In the genomic region with DNA sequence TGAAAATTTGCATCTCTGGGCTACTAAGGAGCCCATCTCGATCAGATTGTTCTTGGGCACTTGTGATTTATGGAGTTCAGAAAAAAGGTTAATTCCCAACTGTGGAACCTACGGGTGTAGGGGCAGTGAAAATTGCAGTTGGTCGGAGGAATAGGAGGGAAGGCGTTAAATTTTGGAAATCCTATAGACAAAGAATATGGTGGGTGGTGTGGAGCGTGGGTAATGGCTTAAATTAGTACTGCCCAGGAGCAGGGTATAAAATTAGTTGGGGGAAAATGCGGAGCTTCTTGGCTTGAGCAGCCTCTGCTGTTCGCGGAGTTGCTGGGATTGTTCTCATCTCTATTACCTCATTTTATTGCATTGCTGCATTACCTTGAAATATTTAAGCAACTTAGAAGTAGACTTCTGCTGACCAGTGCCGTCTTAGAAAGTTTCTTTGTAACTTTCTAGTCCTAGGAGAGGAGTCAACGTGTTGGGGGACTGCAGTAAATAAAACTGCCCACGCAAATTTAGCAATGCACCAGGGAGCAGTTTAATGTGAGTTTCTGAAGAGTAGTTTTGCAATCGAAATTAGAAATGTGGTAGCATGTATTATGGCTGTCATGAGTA, we compare ENCODE assay signal across 8 cellular contexts. TPM values are rescaled to one million over a fixed set of nuclear protein-coding genes. Genes with fewer than 3 reads are reported as not detected.
DNase-seq lines count a peak whose midpoint lies in the region; ATAC-seq and TF ChIP-seq lines count a peak whose summit lies in the region.

No MANE protein-coding gene starts in this region.

- DNase-seq in ACHN: peak; percentile 45
- no peak for DNase-seq in GM12864 (ENCODE audit: low read depth)
- peak; percentile 24 for DNase-seq in T-helper 2 cell treated with Interferon-gamma antibody and Interleukin-4, amounts not matched to agents 5 μg/mL and 100 μg/mL, for 36 hours (ENCODE audit: low spot score)
- DNase-seq in NCI-H1048 (lab: John Stamatoyannopoulos, UW): no peak

- no peaks in the 10 kb centered on the region for H3K27me3 Mint-ChIP-seq in T-helper 2 cell treated with Interferon-gamma antibody and Interleukin-4, amounts not matched to agents 5 μg/mL and 100 μg/mL, for 36 hours (ENCODE audit: low read depth)

- H3K4me3 ChIP-seq in GM12864 (ENCODE audit: low read depth, low read length) (peak overlapping the region; percentile 94), ectodermal cell (ENCODE audit: insufficient read depth, low read depth, low read length) (peak overlapping the region; percentile 63), muscle layer of colon (ENCODE audit: low read depth in 1 of 2, low read length in 2 of 2) (peak overlapping the region; percentile 72 to 74)

- H3K36me3 Mint-ChIP-seq in T-helper 2 cell treated with Interferon-gamma antibody and Interleukin-4, amounts not matched to agents 5 μg/mL and 100 μg/mL, for 36 hours (ENCODE audit: low read depth): peaks cover 73% of the 10 kb centered on the region

- no peak for TF ChIP-seq CTCF in GM12864 (IDR thresholded peaks at IDR 0.05; ENCODE audit: low read depth, low read length, missing control alignments)

- H3K9me3 ChIP-seq in ectodermal cell (ENCODE audit: control insufficient read depth, low read length) (no peaks in the 10 kb centered on the region), muscle layer of colon (ENCODE audit: low read length) (no peaks in the 10 kb centered on the region)

- no peak for ATAC-seq in HG03457 (IDR thresholded peaks at IDR 0.05; ENCODE audit: unreplicated experiment)
- no peak for ATAC-seq in GM19463 (IDR thresholded peaks at IDR 0.05; ENCODE audit: unreplicated experiment)

- peak overlapping the region; percentile 80 for H3K27ac ChIP-seq in ectodermal cell (ENCODE audit: insufficient read depth, low read depth, low read length, poor library complexity, severe bottlenecking)
- no peak overlapping the region for H3K27ac ChIP-seq in muscle layer of colon (ENCODE audit: low read depth, low read length)

- H3K9ac ChIP-seq in muscle layer of colon (ENCODE audit: low read length): peak overlapping the region; percentile 42

- peaks cover 9% of the 10 kb centered on the region for H3K4me1 ChIP-seq in ectodermal cell (ENCODE audit: control insufficient read depth, insufficient read depth, low read length)
- H3K4me1 ChIP-seq in muscle layer of colon (ENCODE audit: insufficient read depth, low read length): peaks cover 10% of the 10 kb centered on the region

- H3K27ac Mint-ChIP-seq in T-helper 2 cell treated with Interferon-gamma antibody and Interleukin-4, amounts not matched to agents 5 μg/mL and 100 μg/mL, for 36 hours: peak overlapping the region; percentile 97

- 2 to 3% methylated on average over 12 of the region's 12 CpGs for WGBS in ectodermal cell, 2 experiments

- H3K9me3 Mint-ChIP-seq in T-helper 2 cell treated with Interferon-gamma antibody and Interleukin-4, amounts not matched to agents 5 μg/mL and 100 μg/mL, for 36 hours: no peaks in the 10 kb centered on the region

- peak overlapping the region; percentile 97 for H3K4me3 Mint-ChIP-seq in T-helper 2 cell treated with Interferon-gamma antibody and Interleukin-4, amounts not matched to agents 5 μg/mL and 100 μg/mL, for 36 hours

- in situ Hi-C loops in ACHN (cut with HindIII; ENCODE audit: low pct_ligation_motif_present, low pct_unique_long_range_greater_than_20kb, low sequenced_read_pairs): no loop called here

- peaks cover 46% of the 10 kb centered on the region for H3K4me1 Mint-ChIP-seq in T-helper 2 cell treated with Interferon-gamma antibody and Interleukin-4, amounts not matched to agents 5 μg/mL and 100 μg/mL, for 36 hours (ENCODE audit: low read depth)

- H3K36me3 ChIP-seq in ectodermal cell (ENCODE audit: control insufficient read depth, insufficient read depth, low read length) (peaks cover 11% of the 10 kb centered on the region), muscle layer of colon (ENCODE audit: insufficient read depth, low read length) (no peaks in the 10 kb centered on the region)

- H3K27me3 ChIP-seq in ectodermal cell (ENCODE audit: control insufficient read depth, insufficient read depth, low read length, poor library complexity, severe bottlenecking) (peaks cover 29% of the 10 kb centered on the region), muscle layer of colon (ENCODE audit: control insufficient read depth in 1 of 2, insufficient read depth in 2 of 2, low read length in 2 of 2) (peaks cover 0 to 22% of the 10 kb centered on the region in 2 donors)

RNA-seq across cellular contexts. Expression of a gene that starts 0.5 kb away (rescaled TPM):
- 10.5 TPM for polyA plus RNA-seq in ectodermal cell (2013, experiment 1 of 4)
- polyA plus RNA-seq in ectodermal cell (2013, experiment 2 of 4): 14.8 TPM
- 13.2 TPM for polyA plus RNA-seq in ectodermal cell (2013, experiment 3 of 4)
- polyA plus RNA-seq in ectodermal cell (2013, experiment 4 of 4): 13.9 TPM

Comparison
In these comparisons a context has a peak if more than half of its experiments do, and no peak if none do; other contexts are left out.
1. DNase-seq: peak in ACHN (single experiment) and T-helper 2 cell treated with Interferon-gamma antibody and Interleukin-4, amounts not matched to agents 5 μg/mL and 100 μg/mL, for 36 hours (single experiment); none in GM12864 (single experiment) and NCI-H1048 (single experiment).
2. Peak in every context shown above with its lines, with median percentiles within 50 percentile points of each other: H3K4me3 ChIP-seq.